Comparison of ENCODE assay signal across 8 cellular contexts in the genomic region with DNA sequence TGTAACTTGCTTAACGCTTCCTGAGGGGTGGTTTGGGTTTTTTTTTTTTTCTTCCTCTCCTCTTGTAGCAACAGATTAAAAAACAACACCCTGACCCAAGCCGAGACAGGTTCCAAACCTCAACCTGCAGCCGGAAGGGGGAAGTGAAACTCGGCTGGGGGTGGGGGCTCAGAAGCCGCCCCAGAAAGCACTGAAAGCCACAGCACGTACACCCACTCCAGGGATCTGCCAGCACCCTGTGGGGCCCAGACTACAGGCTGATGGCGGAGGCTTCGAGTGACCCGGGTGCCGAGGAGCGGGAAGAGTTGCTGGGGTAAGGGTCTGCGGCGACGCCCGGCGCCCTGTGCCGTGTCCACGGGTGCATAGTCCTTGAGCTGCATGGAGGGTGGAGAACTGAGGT. TPM values are rescaled to one million over a fixed set of nuclear protein-coding genes. Genes with fewer than 3 reads are reported as not detected.
DNase-seq lines count a peak whose midpoint lies in the region; ATAC-seq, FAIRE-seq and TF ChIP-seq lines count a peak whose summit lies in the region.

A gene with protein sequence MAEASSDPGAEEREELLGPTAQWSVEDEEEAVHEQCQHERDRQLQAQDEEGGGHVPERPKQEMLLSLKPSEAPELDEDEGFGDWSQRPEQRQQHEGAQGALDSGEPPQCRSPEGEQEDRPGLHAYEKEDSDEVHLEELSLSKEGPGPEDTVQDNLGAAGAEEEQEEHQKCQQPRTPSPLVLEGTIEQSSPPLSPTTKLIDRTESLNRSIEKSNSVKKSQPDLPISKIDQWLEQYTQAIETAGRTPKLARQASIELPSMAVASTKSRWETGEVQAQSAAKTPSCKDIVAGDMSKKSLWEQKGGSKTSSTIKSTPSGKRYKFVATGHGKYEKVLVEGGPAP (plus strand): TSS at position 200 of the 400 bp plus-strand sequence. CDS start 61 bp downstream, at position 261.

- DNase-seq in GM12891 (ENCODE audit: insufficient read length, low spot score) (peak; percentile 94), SIG-M5 (lab: John Stamatoyannopoulos, UW) (peak; percentile 58), omental fat pad (ENCODE audit: low spot score) (no peak), vagina (ENCODE audit: extremely low spot score in 2 of 2) (no peak), WTC11 (ENCODE audit: low spot score) (no peak), EL (no peak)
- peak; percentile 93 for DNase-seq in activated naive CD4-positive, alpha-beta T cell treated with anti-CD3 and anti-CD28 coated beads, Interleukin-2, amount 10 ng/mL, durations not matched to agents 7 days and 5 days

- no peaks in the 10 kb centered on the region for H3K4me1 ChIP-seq in vagina

- FAIRE-seq in GM12891 (lab: Jason Lieb, UNC), result peak; percentile 99

- intact Hi-C loops in vagina (cut with DNase I), result loop anchor here (10.0 kb wide), 1 partner anchor 1022 kb away; no protein-coding TSS in a partner anchor

- TF ChIP-seq POLR2A in GM12891 (IDR thresholded peaks at IDR 0.05; ENCODE audit: low read depth, low read length) (peak; percentile 96), vagina (IDR thresholded peaks at IDR 0.05) (no peak)

- no peaks in the 10 kb centered on the region for H3K9me3 Mint-ChIP-seq in activated naive CD4-positive, alpha-beta T cell treated with anti-CD3 and anti-CD28 coated beads, Interleukin-2, amount 10 ng/mL, durations not matched to agents 7 days and 5 days
- no peaks in the 10 kb centered on the region for H3K9me3 Mint-ChIP-seq in WTC11

- ATAC-seq in HG02763 (IDR thresholded peaks at IDR 0.05; ENCODE audit: unreplicated experiment) (peak; percentile 36), omental fat pad (ENCODE audit: low FRiP score) (no peak), WTC11 (no peak)

- peak within 1 kb of the TSS; percentile 99 for H3K27ac Mint-ChIP-seq in activated naive CD4-positive, alpha-beta T cell treated with anti-CD3 and anti-CD28 coated beads, Interleukin-2, amount 10 ng/mL, durations not matched to agents 7 days and 5 days
- H3K27ac Mint-ChIP-seq in WTC11, result no peak within 1 kb of the TSS

- peaks cover 20% of the 10 kb centered on the region for H3K36me3 Mint-ChIP-seq in activated naive CD4-positive, alpha-beta T cell treated with anti-CD3 and anti-CD28 coated beads, Interleukin-2, amount 10 ng/mL, durations not matched to agents 7 days and 5 days
- no peaks in the 10 kb centered on the region for H3K36me3 Mint-ChIP-seq in WTC11

- H3K4me3 Mint-ChIP-seq in activated naive CD4-positive, alpha-beta T cell treated with anti-CD3 and anti-CD28 coated beads, Interleukin-2, amount 10 ng/mL, durations not matched to agents 7 days and 5 days, result peak within 1 kb of the TSS; percentile 100
- no peak within 1 kb of the TSS for H3K4me3 Mint-ChIP-seq in WTC11

- CTCF ChIA-PET in activated naive CD4-positive, alpha-beta T cell treated with anti-CD3 and anti-CD28 coated beads, Interleukin-2, amount 10 ng/mL, durations not matched to agents 7 days and 5 days (lab: Charles Lee), result interaction anchor here (0.9 to 2.8 kb wide), 6 partner anchors 10 to 200 kb away, joined by 3 to 22 read pairs (median 4); no protein-coding TSS in a partner anchor
- CTCF ChIA-PET in WTC11 (lab: Charles Lee), result interaction anchor here (1.0 to 2.4 kb wide), 5 partner anchors 20 to 200 kb away, joined by 3 to 9 read pairs (median 7); no protein-coding TSS in a partner anchor

- H3K4me3 ChIP-seq in vagina, result peak within 1 kb of the TSS; percentile 13 to 32

- no peaks in the 10 kb centered on the region for H3K27me3 ChIP-seq in vagina

- H3K36me3 ChIP-seq in vagina, result no peaks in the 10 kb centered on the region

- no peak within 1 kb of the TSS for H3K27ac ChIP-seq in vagina

- H3K27me3 Mint-ChIP-seq in activated naive CD4-positive, alpha-beta T cell treated with anti-CD3 and anti-CD28 coated beads, Interleukin-2, amount 10 ng/mL, durations not matched to agents 7 days and 5 days, result peaks cover 16% of the 10 kb centered on the region
- H3K27me3 Mint-ChIP-seq in WTC11 (ENCODE audit: low read depth), result peaks cover 2% of the 10 kb centered on the region; the same call in 1 of the 2 replicates

- no peak for TF ChIP-seq CTCF in omental fat pad (IDR thresholded peaks at IDR 0.05)
- TF ChIP-seq CTCF in vagina (IDR thresholded peaks at IDR 0.05), result no peak
- no peak for TF ChIP-seq CTCF in WTC11 (IDR thresholded peaks at IDR 0.05)

- H3K4me1 Mint-ChIP-seq in activated naive CD4-positive, alpha-beta T cell treated with anti-CD3 and anti-CD28 coated beads, Interleukin-2, amount 10 ng/mL, durations not matched to agents 7 days and 5 days, result peaks cover 65% of the 10 kb centered on the region
- H3K4me1 Mint-ChIP-seq in WTC11, result no peaks in the 10 kb centered on the region

- no peaks in the 10 kb centered on the region for H3K9me3 ChIP-seq in vagina

- POLR2A ChIA-PET in WTC11 (lab: Charles Lee), result no interaction called here

TF ChIP-seq in GM12891, 5 proteins besides CTCF, POLR2A, EP300 and RAD21:
- TF ChIP-seq POLR2AphosphoS5 (IDR thresholded peaks at IDR 0.05; ENCODE audit: low read depth, low read length) (peak; percentile 91), POU2F2 (IDR thresholded peaks at IDR 0.05; ENCODE audit: low read depth, low read length) (peak; percentile 93), SPI1 (IDR thresholded peaks at IDR 0.05; ENCODE audit: low read depth, low read length) (peak; percentile 100), TAF1 (IDR thresholded peaks at IDR 0.05; ENCODE audit: low read depth, low read length) (peak; percentile 86), PAX5 (IDR thresholded peaks at IDR 0.05; ENCODE audit: insufficient read depth, low read length, severe bottlenecking) (peak; percentile 68)

TF ChIP-seq in WTC11, 78 proteins besides CTCF, POLR2A, EP300 and RAD21:
- TF ChIP-seq, protein P1, sequence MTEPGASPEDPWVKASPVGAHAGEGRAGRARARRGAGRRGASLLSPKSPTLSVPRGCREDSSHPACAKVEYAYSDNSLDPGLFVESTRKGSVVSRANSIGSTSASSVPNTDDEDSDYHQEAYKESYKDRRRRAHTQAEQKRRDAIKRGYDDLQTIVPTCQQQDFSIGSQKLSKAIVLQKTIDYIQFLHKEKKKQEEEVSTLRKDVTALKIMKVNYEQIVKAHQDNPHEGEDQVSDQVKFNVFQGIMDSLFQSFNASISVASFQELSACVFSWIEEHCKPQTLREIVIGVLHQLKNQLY (CRISPR knock-in tag; IDR thresholded peaks at IDR 0.05), result no peak
- TF ChIP-seq MYBL2 (CRISPR knock-in tag; IDR thresholded peaks at IDR 0.05), result no peak
- no peak for TF ChIP-seq PRRX2 (CRISPR knock-in tag; IDR thresholded peaks at IDR 0.05)
- TF ChIP-seq, protein P2, sequence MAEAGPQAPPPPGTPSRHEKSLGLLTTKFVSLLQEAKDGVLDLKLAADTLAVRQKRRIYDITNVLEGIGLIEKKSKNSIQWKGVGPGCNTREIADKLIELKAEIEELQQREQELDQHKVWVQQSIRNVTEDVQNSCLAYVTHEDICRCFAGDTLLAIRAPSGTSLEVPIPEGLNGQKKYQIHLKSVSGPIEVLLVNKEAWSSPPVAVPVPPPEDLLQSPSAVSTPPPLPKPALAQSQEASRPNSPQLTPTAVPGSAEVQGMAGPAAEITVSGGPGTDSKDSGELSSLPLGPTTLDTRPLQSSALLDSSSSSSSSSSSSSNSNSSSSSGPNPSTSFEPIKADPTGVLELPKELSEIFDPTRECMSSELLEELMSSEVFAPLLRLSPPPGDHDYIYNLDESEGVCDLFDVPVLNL (CRISPR knock-in tag; IDR thresholded peaks at IDR 0.05; ENCODE audit: borderline replicate concordance, low read depth), result no peak
- TF ChIP-seq KAT7 (CRISPR knock-in tag; IDR thresholded peaks at IDR 0.05; ENCODE audit: borderline replicate concordance), result no peak
- TF ChIP-seq, protein P3, sequence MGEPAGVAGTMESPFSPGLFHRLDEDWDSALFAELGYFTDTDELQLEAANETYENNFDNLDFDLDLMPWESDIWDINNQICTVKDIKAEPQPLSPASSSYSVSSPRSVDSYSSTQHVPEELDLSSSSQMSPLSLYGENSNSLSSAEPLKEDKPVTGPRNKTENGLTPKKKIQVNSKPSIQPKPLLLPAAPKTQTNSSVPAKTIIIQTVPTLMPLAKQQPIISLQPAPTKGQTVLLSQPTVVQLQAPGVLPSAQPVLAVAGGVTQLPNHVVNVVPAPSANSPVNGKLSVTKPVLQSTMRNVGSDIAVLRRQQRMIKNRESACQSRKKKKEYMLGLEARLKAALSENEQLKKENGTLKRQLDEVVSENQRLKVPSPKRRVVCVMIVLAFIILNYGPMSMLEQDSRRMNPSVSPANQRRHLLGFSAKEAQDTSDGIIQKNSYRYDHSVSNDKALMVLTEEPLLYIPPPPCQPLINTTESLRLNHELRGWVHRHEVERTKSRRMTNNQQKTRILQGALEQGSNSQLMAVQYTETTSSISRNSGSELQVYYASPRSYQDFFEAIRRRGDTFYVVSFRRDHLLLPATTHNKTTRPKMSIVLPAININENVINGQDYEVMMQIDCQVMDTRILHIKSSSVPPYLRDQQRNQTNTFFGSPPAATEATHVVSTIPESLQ (CRISPR knock-in tag; IDR thresholded peaks at IDR 0.05), result no peak
- TF ChIP-seq GABPB1 (CRISPR knock-in tag; IDR thresholded peaks at IDR 0.05), result no peak
- TF ChIP-seq NR1H2 (CRISPR knock-in tag; IDR thresholded peaks at IDR 0.05), result no peak
- TF ChIP-seq, protein P4, sequence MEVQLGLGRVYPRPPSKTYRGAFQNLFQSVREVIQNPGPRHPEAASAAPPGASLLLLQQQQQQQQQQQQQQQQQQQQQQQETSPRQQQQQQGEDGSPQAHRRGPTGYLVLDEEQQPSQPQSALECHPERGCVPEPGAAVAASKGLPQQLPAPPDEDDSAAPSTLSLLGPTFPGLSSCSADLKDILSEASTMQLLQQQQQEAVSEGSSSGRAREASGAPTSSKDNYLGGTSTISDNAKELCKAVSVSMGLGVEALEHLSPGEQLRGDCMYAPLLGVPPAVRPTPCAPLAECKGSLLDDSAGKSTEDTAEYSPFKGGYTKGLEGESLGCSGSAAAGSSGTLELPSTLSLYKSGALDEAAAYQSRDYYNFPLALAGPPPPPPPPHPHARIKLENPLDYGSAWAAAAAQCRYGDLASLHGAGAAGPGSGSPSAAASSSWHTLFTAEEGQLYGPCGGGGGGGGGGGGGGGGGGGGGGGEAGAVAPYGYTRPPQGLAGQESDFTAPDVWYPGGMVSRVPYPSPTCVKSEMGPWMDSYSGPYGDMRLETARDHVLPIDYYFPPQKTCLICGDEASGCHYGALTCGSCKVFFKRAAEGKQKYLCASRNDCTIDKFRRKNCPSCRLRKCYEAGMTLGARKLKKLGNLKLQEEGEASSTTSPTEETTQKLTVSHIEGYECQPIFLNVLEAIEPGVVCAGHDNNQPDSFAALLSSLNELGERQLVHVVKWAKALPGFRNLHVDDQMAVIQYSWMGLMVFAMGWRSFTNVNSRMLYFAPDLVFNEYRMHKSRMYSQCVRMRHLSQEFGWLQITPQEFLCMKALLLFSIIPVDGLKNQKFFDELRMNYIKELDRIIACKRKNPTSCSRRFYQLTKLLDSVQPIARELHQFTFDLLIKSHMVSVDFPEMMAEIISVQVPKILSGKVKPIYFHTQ (CRISPR knock-in tag; IDR thresholded peaks at IDR 0.05), result no peak
- no peak for TF ChIP-seq NR2C2 (CRISPR knock-in tag; IDR thresholded peaks at IDR 0.05)
- no peak for TF ChIP-seq JAZF1 (CRISPR knock-in tag; IDR thresholded peaks at IDR 0.05)

RNA-seq across cellular contexts. Expression of the gene that starts here (rescaled TPM):
- polyA plus RNA-seq in GM12891 (2012; ENCODE audit: low read depth, missing spikeins), result 602 TPM
- total RNA-seq in omental fat pad, result 10 to 100 TPM; 12.1 to 71.2 (median 49.8) TPM
- 32.7 TPM for total RNA-seq in vagina
- total RNA-seq in WTC11 (2021), result 0.77 to 1.7 TPM (median 1.0 TPM) in 3 replicates

Comparison
In these comparisons a context has a peak if more than half of its experiments do, and no peak if none do; other contexts are left out.
1. DNase-seq: peak in GM12891 (single experiment), SIG-M5 (single experiment) and activated naive CD4-positive, alpha-beta T cell treated with anti-CD3 and anti-CD28 coated beads, Interleukin-2, amount 10 ng/mL, durations not matched to agents 7 days and 5 days (single experiment); none in omental fat pad (single experiment), vagina (0 of 2), WTC11 (single experiment) and EL (single experiment).